ENCODE assay signal across 2 cellular contexts in the genomic region with DNA sequence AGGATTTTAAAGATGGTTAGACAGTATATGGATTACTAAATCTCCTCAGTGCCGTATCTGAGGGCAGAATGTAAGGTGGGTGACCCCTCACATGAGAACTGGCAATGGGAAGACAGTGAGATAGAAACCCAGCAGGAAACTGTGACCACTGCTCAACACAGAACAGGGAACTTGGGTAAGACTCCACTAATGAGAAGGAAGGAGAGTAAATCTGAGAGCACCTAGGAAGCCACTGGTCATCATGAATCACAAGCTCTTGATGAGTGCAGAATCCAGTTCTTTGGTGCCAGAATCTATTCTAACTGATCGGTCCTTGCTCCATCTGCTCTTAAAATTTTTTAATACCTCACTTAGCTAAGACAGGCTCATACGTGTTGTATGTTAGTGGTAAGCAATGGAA.
TF ChIP-seq lines count a peak whose summit lies in the region.

No MANE protein-coding gene starts in this region.

TF ChIP-seq in IMR-90, 13 proteins besides CTCF, POLR2A, EP300 and RAD21:
- TF ChIP-seq FOS (IDR thresholded peaks at IDR 0.05; ENCODE audit: low read depth, low read length), result no peak
- TF ChIP-seq MAZ (IDR thresholded peaks at IDR 0.05; ENCODE audit: borderline replicate concordance, low read depth, low read length), result no peak
- no peak for TF ChIP-seq BHLHE40 (IDR thresholded peaks at IDR 0.05; ENCODE audit: low read depth, low read length)
- no peak for TF ChIP-seq RCOR1 (IDR thresholded peaks at IDR 0.05; ENCODE audit: insufficient replicate concordance, low read length)
- TF ChIP-seq NFE2L2 (IDR thresholded peaks at IDR 0.05; ENCODE audit: low read depth, low read length), result no peak
- TF ChIP-seq, protein P1, sequence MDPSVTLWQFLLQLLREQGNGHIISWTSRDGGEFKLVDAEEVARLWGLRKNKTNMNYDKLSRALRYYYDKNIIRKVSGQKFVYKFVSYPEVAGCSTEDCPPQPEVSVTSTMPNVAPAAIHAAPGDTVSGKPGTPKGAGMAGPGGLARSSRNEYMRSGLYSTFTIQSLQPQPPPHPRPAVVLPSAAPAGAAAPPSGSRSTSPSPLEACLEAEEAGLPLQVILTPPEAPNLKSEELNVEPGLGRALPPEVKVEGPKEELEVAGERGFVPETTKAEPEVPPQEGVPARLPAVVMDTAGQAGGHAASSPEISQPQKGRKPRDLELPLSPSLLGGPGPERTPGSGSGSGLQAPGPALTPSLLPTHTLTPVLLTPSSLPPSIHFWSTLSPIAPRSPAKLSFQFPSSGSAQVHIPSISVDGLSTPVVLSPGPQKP (IDR thresholded peaks at IDR 0.05; ENCODE audit: borderline replicate concordance, low read depth, low read length), result no peak
- no peak for TF ChIP-seq MAFK (IDR thresholded peaks at IDR 0.05; ENCODE audit: low read depth, low read length)
- TF ChIP-seq CEBPB (IDR thresholded peaks at IDR 0.05; ENCODE audit: low read depth, low read length), result no peak
- TF ChIP-seq CHD1 (IDR thresholded peaks at IDR 0.05; ENCODE audit: low read depth, low read length), result no peak
- no peak for TF ChIP-seq MXI1 (IDR thresholded peaks at IDR 0.05; ENCODE audit: borderline replicate concordance, low read depth, low read length)
- TF ChIP-seq SMC3 (IDR thresholded peaks at IDR 0.05; ENCODE audit: low read depth, low read length), result no peak
- TF ChIP-seq, protein P2, sequence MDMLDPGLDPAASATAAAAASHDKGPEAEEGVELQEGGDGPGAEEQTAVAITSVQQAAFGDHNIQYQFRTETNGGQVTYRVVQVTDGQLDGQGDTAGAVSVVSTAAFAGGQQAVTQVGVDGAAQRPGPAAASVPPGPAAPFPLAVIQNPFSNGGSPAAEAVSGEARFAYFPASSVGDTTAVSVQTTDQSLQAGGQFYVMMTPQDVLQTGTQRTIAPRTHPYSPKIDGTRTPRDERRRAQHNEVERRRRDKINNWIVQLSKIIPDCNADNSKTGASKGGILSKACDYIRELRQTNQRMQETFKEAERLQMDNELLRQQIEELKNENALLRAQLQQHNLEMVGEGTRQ (IDR thresholded peaks at IDR 0.05; ENCODE audit: low read depth, low read length), result no peak
TF ChIP-seq in IMR-90: peak in this region for 0.

TF ChIP-seq in HEK293T, 16 proteins besides CTCF, POLR2A, EP300 and RAD21:
- TF ChIP-seq CTBP1 (IDR thresholded peaks at IDR 0.05; ENCODE audit: borderline replicate concordance) (no peak), SP1 (IDR thresholded peaks at IDR 0.05) (no peak), ELF4 (IDR thresholded peaks at IDR 0.05) (no peak), ARNT (IDR thresholded peaks at IDR 0.05) (no peak), NFRKB (IDR thresholded peaks at IDR 0.05) (no peak), FOXM1 (IDR thresholded peaks at IDR 0.05; ENCODE audit: borderline replicate concordance) (no peak), LEF1 (IDR thresholded peaks at IDR 0.05; ENCODE audit: borderline replicate concordance) (no peak), FOXK2 (IDR thresholded peaks at IDR 0.05) (no peak), SUZ12 (IDR thresholded peaks at IDR 0.05) (no peak), BHLHE40 (IDR thresholded peaks at IDR 0.05; ENCODE audit: borderline replicate concordance) (no peak), FOXA1 (IDR thresholded peaks at IDR 0.05) (no peak), TARDBP (IDR thresholded peaks at IDR 0.05) (no peak), ZNF384 (IDR thresholded peaks at IDR 0.05) (no peak), HDGF (IDR thresholded peaks at IDR 0.05; ENCODE audit: borderline replicate concordance) (no peak), L3MBTL2 (conservative IDR thresholded peaks at IDR 0.05) (no peak)
- TF ChIP-seq, protein P3, sequence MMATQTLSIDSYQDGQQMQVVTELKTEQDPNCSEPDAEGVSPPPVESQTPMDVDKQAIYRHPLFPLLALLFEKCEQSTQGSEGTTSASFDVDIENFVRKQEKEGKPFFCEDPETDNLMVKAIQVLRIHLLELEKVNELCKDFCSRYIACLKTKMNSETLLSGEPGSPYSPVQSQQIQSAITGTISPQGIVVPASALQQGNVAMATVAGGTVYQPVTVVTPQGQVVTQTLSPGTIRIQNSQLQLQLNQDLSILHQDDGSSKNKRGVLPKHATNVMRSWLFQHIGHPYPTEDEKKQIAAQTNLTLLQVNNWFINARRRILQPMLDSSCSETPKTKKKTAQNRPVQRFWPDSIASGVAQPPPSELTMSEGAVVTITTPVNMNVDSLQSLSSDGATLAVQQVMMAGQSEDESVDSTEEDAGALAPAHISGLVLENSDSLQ (IDR thresholded peaks at IDR 0.05), result no peak
TF ChIP-seq in HEK293T: peak in this region for 0.
